ENCODE assay signal across 8 cellular contexts in genomic region chr14:50520947-50521815, GRCh38. TPM values are rescaled to one million over a fixed set of nuclear protein-coding genes. Genes with fewer than 3 reads are reported as not detected.
DNase-seq lines count a peak whose midpoint lies in the region; ATAC-seq and TF ChIP-seq lines count a peak whose summit lies in the region.

No MANE protein-coding gene starts in this region.

- H3K14ac ChIP-seq in trophoblast cell (ENCODE audit: low read length): no peak overlapping the region

- no peak overlapping the region for H3K23ac ChIP-seq in trophoblast cell (ENCODE audit: low read length)

- POLR2A ChIA-PET in WTC11 (lab: Charles Lee): no interaction called here

- H3K9ac ChIP-seq in trophoblast cell (ENCODE audit: low read length): no peak overlapping the region

- no peak overlapping the region for H2BK120ac ChIP-seq in trophoblast cell (ENCODE audit: insufficient read depth, low read length, poor library complexity)

- TF ChIP-seq CTCF in WTC11 (IDR thresholded peaks at IDR 0.05): no peak
- no peak for TF ChIP-seq CTCF in WERI-Rb-1 (IDR thresholded peaks at IDR 0.05; ENCODE audit: low read depth, low read length)

- H3K9me3 ChIP-seq in trophoblast cell (ENCODE audit: insufficient read depth, low read depth, low read length) (no peaks in the 10 kb centered on the region), WERI-Rb-1 (ENCODE audit: severe bottlenecking) (no peaks in the 10 kb centered on the region)

- WGBS in trophoblast cell (ENCODE audit: extremely low coverage, insufficient coverage, insufficient read length): no CpG with 5 or more reads among the region's 5 CpGs

- no peaks in the 10 kb centered on the region for H3K9me3 Mint-ChIP-seq in T-helper 1 cell treated with Interleukin-12 subunit alpha and Interleukin-12 subunit beta and Interleukin-4 antibody, amounts not matched to agents 30 μg/mL and 1 μg/mL, for 36 hours
- no peaks in the 10 kb centered on the region for H3K9me3 Mint-ChIP-seq in WTC11

- H2AFZ ChIP-seq in trophoblast cell (ENCODE audit: insufficient read depth, low read length, poor library complexity): no peak overlapping the region

- CTCF ChIA-PET in WTC11 (lab: Charles Lee): no interaction called here

- H3K36me3 ChIP-seq in trophoblast cell (ENCODE audit: control insufficient read depth in 1 of 2, insufficient read depth in 2 of 2, low read length in 2 of 2) (peaks cover 0 to 2% of the 10 kb centered on the region in 2 experiments), WERI-Rb-1 (no peaks in the 10 kb centered on the region; the same call in 1 of the 2 replicates)

- no peak overlapping the region for H2BK5ac ChIP-seq in trophoblast cell (ENCODE audit: low read depth, low read length, poor library complexity)

- H3K27ac ChIP-seq in cingulate gyrus (ENCODE audit: low read depth, low read length): peak overlapping the region; percentile 41
- no peak overlapping the region for H3K27ac ChIP-seq in trophoblast cell (ENCODE audit: low read depth, low read length)
- H3K27ac ChIP-seq in WERI-Rb-1: no peak overlapping the region

- ATAC-seq in GM18858 (IDR thresholded peaks at IDR 0.05; ENCODE audit: unreplicated experiment): peak; percentile 61
- peak; percentile 78 for ATAC-seq in HG02938 (IDR thresholded peaks at IDR 0.05; ENCODE audit: unreplicated experiment)
- no peak for ATAC-seq in WTC11

- H4K8ac ChIP-seq in trophoblast cell (ENCODE audit: low read depth, low read length): no peak overlapping the region

- H3K18ac ChIP-seq in trophoblast cell (ENCODE audit: low read length): no peak overlapping the region

- H3K79me2 ChIP-seq in trophoblast cell (ENCODE audit: control insufficient read depth, insufficient read depth, low read length, poor library complexity): peaks cover 2% of the 10 kb centered on the region

- peaks cover 0 to 2% of the 10 kb centered on the region in 2 experiments for H3K4me1 ChIP-seq in trophoblast cell (ENCODE audit: control insufficient read depth in 1 of 2, insufficient read depth in 2 of 2, low read length in 2 of 2)

- H3K27ac Mint-ChIP-seq in T-helper 1 cell treated with Interleukin-12 subunit alpha and Interleukin-12 subunit beta and Interleukin-4 antibody, amounts not matched to agents 30 μg/mL and 1 μg/mL, for 36 hours: peak overlapping the region; percentile 88
- no peak overlapping the region for H3K27ac Mint-ChIP-seq in WTC11

- H2BK12ac ChIP-seq in trophoblast cell (ENCODE audit: low read length): no peak overlapping the region

- no peak overlapping the region for H3K4ac ChIP-seq in trophoblast cell (ENCODE audit: low read depth, low read length)

- peaks cover 38% of the 10 kb centered on the region for H3K4me1 Mint-ChIP-seq in T-helper 1 cell treated with Interleukin-12 subunit alpha and Interleukin-12 subunit beta and Interleukin-4 antibody, amounts not matched to agents 30 μg/mL and 1 μg/mL, for 36 hours (ENCODE audit: low read depth)
- peaks cover 21% of the 10 kb centered on the region for H3K4me1 Mint-ChIP-seq in WTC11

- H3K27me3 Mint-ChIP-seq in T-helper 1 cell treated with Interleukin-12 subunit alpha and Interleukin-12 subunit beta and Interleukin-4 antibody, amounts not matched to agents 30 μg/mL and 1 μg/mL, for 36 hours (ENCODE audit: low read depth): no peaks in the 10 kb centered on the region
- H3K27me3 Mint-ChIP-seq in WTC11 (ENCODE audit: low read depth): no peaks in the 10 kb centered on the region

- no peaks in the 10 kb centered on the region for H3K79me1 ChIP-seq in trophoblast cell (ENCODE audit: low read length)

- H3K4me3 ChIP-seq in trophoblast cell (ENCODE audit: low read depth, low read length) (no peak overlapping the region), WERI-Rb-1 (ENCODE audit: low read depth, low read length) (no peak overlapping the region)

- no peaks in the 10 kb centered on the region for H3K27me3 ChIP-seq in trophoblast cell (ENCODE audit: insufficient read depth, low read length)
- no peaks in the 10 kb centered on the region for H3K27me3 ChIP-seq in WERI-Rb-1 (ENCODE audit: insufficient read depth, low read depth, severe bottlenecking)

- peaks cover 2% of the 10 kb centered on the region for H3K36me3 Mint-ChIP-seq in T-helper 1 cell treated with Interleukin-12 subunit alpha and Interleukin-12 subunit beta and Interleukin-4 antibody, amounts not matched to agents 30 μg/mL and 1 μg/mL, for 36 hours (ENCODE audit: low read depth)
- no peaks in the 10 kb centered on the region for H3K36me3 Mint-ChIP-seq in WTC11

- no peak overlapping the region for H4K12ac ChIP-seq in trophoblast cell (ENCODE audit: low read depth, low read length)

- H3K4me2 ChIP-seq in trophoblast cell (ENCODE audit: low read length): no peak overlapping the region

- peak; percentile 36 for DNase-seq in renal cortical epithelial cell (ENCODE audit: low read depth)
- DNase-seq in trophoblast cell: no peak
- no peak for DNase-seq in WTC11 (ENCODE audit: low spot score)
- DNase-seq in WERI-Rb-1: no peak

- no peak overlapping the region for H2AK5ac ChIP-seq in trophoblast cell (ENCODE audit: low read length)

- peak overlapping the region; percentile 60 for H3K4me3 Mint-ChIP-seq in T-helper 1 cell treated with Interleukin-12 subunit alpha and Interleukin-12 subunit beta and Interleukin-4 antibody, amounts not matched to agents 30 μg/mL and 1 μg/mL, for 36 hours
- no peak overlapping the region for H3K4me3 Mint-ChIP-seq in WTC11

- no peak overlapping the region for H4K91ac ChIP-seq in trophoblast cell (ENCODE audit: low read depth, low read length)

TF ChIP-seq in WTC11, 78 proteins besides CTCF, POLR2A, EP300 and RAD21:
- TF ChIP-seq ZNF396 (CRISPR knock-in tag; IDR thresholded peaks at IDR 0.05; ENCODE audit: borderline replicate concordance) (no peak), ZNF138 (CRISPR knock-in tag; conservative IDR thresholded peaks at IDR 0.05) (no peak)
TF ChIP-seq in WTC11: peak in this region for 0.

RNA-seq across cellular contexts. Expression of gene MAP4K5, which starts 11.2 kb away (rescaled TPM):
- total RNA-seq in renal cortical epithelial cell (42.4 and 69.9 TPM in 2 replicates), WTC11 (2021) (42.8 to 48.8 TPM (median 46.7 TPM) in 3 replicates)
- polyA plus RNA-seq in trophoblast cell (2013): 33.2 and 35.4 TPM in 2 replicates

RNA-seq across cellular contexts. Expression of gene ATL1, which starts 38.8 kb away (rescaled TPM):
- total RNA-seq in renal cortical epithelial cell (3.7 and 10.8 TPM in 2 replicates), WTC11 (2021) (3.4 to 3.7 TPM (median 3.5 TPM) in 3 replicates)
- polyA plus RNA-seq in trophoblast cell (2013): 0.93 and 1.1 TPM in 2 replicates
